Comparison of ENCODE assay signal across 10 cellular contexts in genomic region chr16:82344157-82344556, GRCh38.
DNase-seq lines count a peak whose midpoint lies in the region; ATAC-seq, FAIRE-seq and TF ChIP-seq lines count a peak whose summit lies in the region.
"Had no signal": no experiment of that assay in that cellular context is flagged by ENCODE, and none has a peak within 500 bp of the region (broad histone marks: within the 10 kb centered on the region; RNA-seq: fewer than 3 reads in every experiment).

No MANE protein-coding gene starts in this region.

- ATAC-seq in HG03342 (IDR thresholded peaks at IDR 0.05; ENCODE audit: unreplicated experiment): no peak

- peak; percentile 79 for TF ChIP-seq CTCF in bronchial epithelial cell (IDR thresholded peaks at IDR 0.05; ENCODE audit: insufficient read depth, low read length, severe bottlenecking)
- peak; percentile 63 for TF ChIP-seq CTCF in liver (IDR thresholded peaks at IDR 0.05; ENCODE audit: low read depth, low read length, missing input control)

- FAIRE-seq in bronchial epithelial cell (lab: Jason Lieb, UNC): peak; percentile 85

- no peak overlapping the region for H3K27ac ChIP-seq in liver (ENCODE audit: low read depth in 1 of 2, low read length in 2 of 2)

- no peaks in the 10 kb centered on the region for H3K4me1 ChIP-seq in liver (ENCODE audit: control insufficient read depth in 4 of 4, insufficient read depth in 4 of 4, low read length in 3 of 4)

- DNase-seq in AG20443 (ENCODE audit: low spot score): peak; percentile 20
- peak; percentile 30 for DNase-seq in bronchial epithelial cell (ENCODE audit: low read depth)
- DNase-seq in cerebellum (ENCODE audit: low spot score): no peak
- DNase-seq in NCI-H187 (lab: John Stamatoyannopoulos, UW): no peak
- no peak for DNase-seq in SW480 (ENCODE audit: low spot score)
- DNase-seq: activated effector memory CD4-positive, alpha-beta T cell treated with Interleukin-2 at 50 U/mL for 16 hours; stimulated activated CD4-positive, alpha-beta T cell treated with anti-CD3 and anti-CD28 coated beads, Interleukin-2, amount 100 ng/mL, for 48 hours had no signal

- TF ChIP-seq EP300 in Ishikawa (IDR thresholded peaks at IDR 0.05; ENCODE audit: borderline replicate concordance): no peak

- peaks cover 0 to 4% (median 3%) of the 10 kb centered on the region in 4 donors for H3K9me3 ChIP-seq in liver (ENCODE audit: control insufficient read depth in 4 of 4, low read length in 3 of 4)

- WGBS in liver: 26% methylated on average over 4 of the region's 4 CpGs

- H3K36me3 ChIP-seq in bronchial epithelial cell (ENCODE audit: control insufficient read depth, insufficient read depth, low read length) (no peaks in the 10 kb centered on the region), liver (ENCODE audit: control insufficient read depth in 4 of 4, insufficient read depth in 3 of 4, low read depth in 1 of 4, low read length in 3 of 4) (no peaks in the 10 kb centered on the region)

- no peak overlapping the region for H3K4me3 ChIP-seq in bronchial epithelial cell (ENCODE audit: low read depth, low read length)
- H3K4me3 ChIP-seq in liver (ENCODE audit: low read depth in 1 of 3, low read length in 3 of 3): no peak overlapping the region

- peak; percentile 87 for TF ChIP-seq RAD21 in Ishikawa (IDR thresholded peaks at IDR 0.05; ENCODE audit: low read depth)
- peak; percentile 76 to 84 for TF ChIP-seq RAD21 in liver (IDR thresholded peaks at IDR 0.05)

- H3K9ac ChIP-seq in liver (ENCODE audit: low read depth in 1 of 2, low read length in 2 of 2): no peak overlapping the region

- no peaks in the 10 kb centered on the region for H3K27me3 ChIP-seq in bronchial epithelial cell (ENCODE audit: control insufficient read depth, insufficient read depth, low read length)
- H3K27me3 ChIP-seq in liver (ENCODE audit: control insufficient read depth in 4 of 4, insufficient read depth in 4 of 4, low read length in 3 of 4): peaks cover 0 to 5% (median 0%) of the 10 kb centered on the region in 4 donors

TF ChIP-seq in Ishikawa, 13 proteins besides CTCF, POLR2A, EP300 and RAD21:
- TF ChIP-seq MAX (IDR thresholded peaks at IDR 0.05) (no peak), EGR1 (IDR thresholded peaks at IDR 0.05) (no peak), TCF12 (IDR thresholded peaks at IDR 0.05; ENCODE audit: low read depth) (no peak), NFIC (IDR thresholded peaks at IDR 0.05) (no peak), REST (IDR thresholded peaks at IDR 0.05; ENCODE audit: low read depth) (no peak), TEAD4 (IDR thresholded peaks at IDR 0.05) (no peak), YY1 (IDR thresholded peaks at IDR 0.05; ENCODE audit: low read depth) (no peak), FOXM1 (IDR thresholded peaks at IDR 0.05; ENCODE audit: borderline replicate concordance, low read depth) (no peak), USF1 (IDR thresholded peaks at IDR 0.05) (no peak), TAF1 (IDR thresholded peaks at IDR 0.05; ENCODE audit: low read depth) (no peak), CEBPB (IDR thresholded peaks at IDR 0.05) (no peak), ZBTB7A (IDR thresholded peaks at IDR 0.05; ENCODE audit: low read depth) (no peak), CREB1 (IDR thresholded peaks at IDR 0.05; ENCODE audit: low read depth) (no peak)

TF ChIP-seq in liver, 16 proteins besides CTCF, POLR2A, EP300 and RAD21:
- TF ChIP-seq FOXA1 (IDR thresholded peaks at IDR 0.05) (no peak), HNF4G (IDR thresholded peaks at IDR 0.05) (no peak), YY1 (IDR thresholded peaks at IDR 0.05) (no peak), MAX (IDR thresholded peaks at IDR 0.05) (no peak), HNF4A (conservative IDR thresholded peaks at IDR 0.05) (no peak), GABPA (IDR thresholded peaks at IDR 0.05 in 1 of 2, conservative IDR thresholded peaks at IDR 0.05 in 1 of 2) (no peak), NR2F2 (IDR thresholded peaks at IDR 0.05) (no peak), TAF1 (conservative IDR thresholded peaks at IDR 0.05) (no peak), EGR1 (IDR thresholded peaks at IDR 0.05; ENCODE audit: low read depth in 2 of 2) (no peak), FOXA2 (IDR thresholded peaks at IDR 0.05) (no peak), REST (IDR thresholded peaks at IDR 0.05) (no peak), RXRA (IDR thresholded peaks at IDR 0.05) (no peak), JUND (IDR thresholded peaks at IDR 0.05) (no peak), SP1 (IDR thresholded peaks at IDR 0.05) (no peak)
- TF ChIP-seq, protein P1, sequence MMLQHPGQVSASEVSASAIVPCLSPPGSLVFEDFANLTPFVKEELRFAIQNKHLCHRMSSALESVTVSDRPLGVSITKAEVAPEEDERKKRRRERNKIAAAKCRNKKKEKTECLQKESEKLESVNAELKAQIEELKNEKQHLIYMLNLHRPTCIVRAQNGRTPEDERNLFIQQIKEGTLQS (IDR thresholded peaks at IDR 0.05): no peak
- TF ChIP-seq, protein P2, sequence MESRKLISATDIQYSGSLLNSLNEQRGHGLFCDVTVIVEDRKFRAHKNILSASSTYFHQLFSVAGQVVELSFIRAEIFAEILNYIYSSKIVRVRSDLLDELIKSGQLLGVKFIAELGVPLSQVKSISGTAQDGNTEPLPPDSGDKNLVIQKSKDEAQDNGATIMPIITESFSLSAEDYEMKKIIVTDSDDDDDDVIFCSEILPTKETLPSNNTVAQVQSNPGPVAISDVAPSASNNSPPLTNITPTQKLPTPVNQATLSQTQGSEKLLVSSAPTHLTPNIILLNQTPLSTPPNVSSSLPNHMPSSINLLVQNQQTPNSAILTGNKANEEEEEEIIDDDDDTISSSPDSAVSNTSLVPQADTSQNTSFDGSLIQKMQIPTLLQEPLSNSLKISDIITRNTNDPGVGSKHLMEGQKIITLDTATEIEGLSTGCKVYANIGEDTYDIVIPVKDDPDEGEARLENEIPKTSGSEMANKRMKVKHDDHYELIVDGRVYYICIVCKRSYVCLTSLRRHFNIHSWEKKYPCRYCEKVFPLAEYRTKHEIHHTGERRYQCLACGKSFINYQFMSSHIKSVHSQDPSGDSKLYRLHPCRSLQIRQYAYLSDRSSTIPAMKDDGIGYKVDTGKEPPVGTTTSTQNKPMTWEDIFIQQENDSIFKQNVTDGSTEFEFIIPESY (IDR thresholded peaks at IDR 0.05): no peak
TF ChIP-seq in liver: peak in this region for 0.

Comparison
In these comparisons a context has a peak if more than half of its experiments do, and no peak if none do; other contexts are left out.
1. DNase-seq: peak in AG20443 (single experiment) and bronchial epithelial cell (single experiment); none in cerebellum (single experiment), NCI-H187 (0 of 2) and SW480 (single experiment).